12 cellular contexts compared by ENCODE assay signal in the genomic region with DNA sequence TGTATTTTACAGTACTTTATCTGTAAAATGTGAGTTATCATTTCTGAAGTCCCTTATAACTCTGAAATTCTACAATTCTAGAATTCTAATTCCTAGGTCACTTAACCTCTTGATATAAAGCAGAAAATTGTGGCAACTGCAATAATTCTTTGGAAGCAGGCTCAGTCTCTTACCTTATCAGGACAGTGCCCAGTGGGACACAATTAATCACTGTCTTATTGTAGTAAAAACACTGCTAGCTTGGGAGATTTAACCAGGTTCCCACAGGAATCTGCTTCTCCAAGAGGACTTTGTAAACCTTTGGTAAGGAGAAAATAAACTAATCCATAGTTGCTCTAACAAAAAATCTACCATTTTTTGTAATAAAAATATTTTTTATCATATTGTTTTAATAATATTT. TPM values are rescaled to one million over a fixed set of nuclear protein-coding genes. Genes with fewer than 3 reads are reported as not detected.
DNase-seq lines count a peak whose midpoint lies in the region; ATAC-seq and TF ChIP-seq lines count a peak whose summit lies in the region.
"Had no signal": no experiment of that assay in that cellular context is flagged by ENCODE, and none has a peak within 500 bp of the region (broad histone marks: within the 10 kb centered on the region; RNA-seq: fewer than 3 reads in every experiment).

No MANE protein-coding gene starts in this region.

- no peaks in the 10 kb centered on the region for H3K27me3 ChIP-seq in BE2C

- peaks cover 22% of the 10 kb centered on the region for H3K4me1 ChIP-seq in BE2C

- H3K9me3 Mint-ChIP-seq in activated T-helper 17 cell treated with anti-CD3 and anti-CD28 coated beads, Interleukin-2, amount 50 U/mL, for 72 hours: no peaks in the 10 kb centered on the region
- no peaks in the 10 kb centered on the region for H3K9me3 Mint-ChIP-seq in activated CD8-positive, alpha-beta T cell treated with anti-CD3 and anti-CD28 coated beads for 36 hours
- H3K9me3 Mint-ChIP-seq: CD4-positive, alpha-beta T cell had no signal

- H3K27ac Mint-ChIP-seq in activated T-helper 17 cell treated with anti-CD3 and anti-CD28 coated beads, Interleukin-2, amount 50 U/mL, for 72 hours: no peak overlapping the region
- no peak overlapping the region for H3K27ac Mint-ChIP-seq in activated CD8-positive, alpha-beta T cell treated with anti-CD3 and anti-CD28 coated beads for 36 hours
- H3K27ac Mint-ChIP-seq: CD4-positive, alpha-beta T cell had no signal

- no peaks in the 10 kb centered on the region for H3K4me1 Mint-ChIP-seq in activated T-helper 17 cell treated with anti-CD3 and anti-CD28 coated beads, Interleukin-2, amount 50 U/mL, for 72 hours
- no peaks in the 10 kb centered on the region for H3K4me1 Mint-ChIP-seq in activated CD8-positive, alpha-beta T cell treated with anti-CD3 and anti-CD28 coated beads for 36 hours (ENCODE audit: low read depth)

- peaks cover 14% of the 10 kb centered on the region for H3K27me3 Mint-ChIP-seq in activated T-helper 17 cell treated with anti-CD3 and anti-CD28 coated beads, Interleukin-2, amount 50 U/mL, for 72 hours
- peaks cover 12% of the 10 kb centered on the region for H3K27me3 Mint-ChIP-seq in activated CD8-positive, alpha-beta T cell treated with anti-CD3 and anti-CD28 coated beads for 36 hours
- H3K27me3 Mint-ChIP-seq: CD4-positive, alpha-beta T cell had no signal

- no peaks in the 10 kb centered on the region for H3K36me3 ChIP-seq in BE2C

- POLR2A ChIA-PET in activated CD8-positive, alpha-beta T cell treated with anti-CD3 and anti-CD28 coated beads for 36 hours (lab: Charles Lee): no interaction called here

- no peak overlapping the region for H3K4me3 Mint-ChIP-seq in activated T-helper 17 cell treated with anti-CD3 and anti-CD28 coated beads, Interleukin-2, amount 50 U/mL, for 72 hours
- H3K4me3 Mint-ChIP-seq in activated CD8-positive, alpha-beta T cell treated with anti-CD3 and anti-CD28 coated beads for 36 hours: no peak overlapping the region
- H3K4me3 Mint-ChIP-seq: CD4-positive, alpha-beta T cell had no signal

- no peak for ATAC-seq in SK-N-SH treated with all-trans-retinoic acid at 6 μM for 48 hours
- no peak for ATAC-seq in activated T-helper 17 cell treated with anti-CD3 and anti-CD28 coated beads, Interleukin-2, amount 50 U/mL, for 72 hours (replicated peaks)
- no peak for ATAC-seq in activated CD8-positive, alpha-beta T cell treated with anti-CD3 and anti-CD28 coated beads for 36 hours

- TF ChIP-seq CTCF in BE2C (IDR thresholded peaks at IDR 0.05; ENCODE audit: low read depth, low read length): no peak
- TF ChIP-seq CTCF in activated CD8-positive, alpha-beta T cell treated with anti-CD3 and anti-CD28 coated beads for 36 hours (IDR thresholded peaks at IDR 0.05): no peak

- intact Hi-C loops in activated CD8-positive, alpha-beta T cell treated with anti-CD3 and anti-CD28 coated beads for 36 hours (cut with micrococcal nuclease): no loop called here

- H3K9me3 ChIP-seq in BE2C: no peaks in the 10 kb centered on the region
- H3K9me3 ChIP-seq: Caco-2 had no signal

- CTCF ChIA-PET in activated CD8-positive, alpha-beta T cell treated with anti-CD3 and anti-CD28 coated beads for 36 hours (lab: Charles Lee): interaction anchor here (1.1 kb wide), 1 partner anchor 80 kb away, joined by 5 read pairs; no protein-coding TSS in a partner anchor

- H3K4me3 ChIP-seq in BE2C (ENCODE audit: low read depth, low read length): no peak overlapping the region
- H3K4me3 ChIP-seq: GM23248 had no signal

- H3K36me3 Mint-ChIP-seq in activated T-helper 17 cell treated with anti-CD3 and anti-CD28 coated beads, Interleukin-2, amount 50 U/mL, for 72 hours (ENCODE audit: low read depth): no peaks in the 10 kb centered on the region
- H3K36me3 Mint-ChIP-seq in activated CD8-positive, alpha-beta T cell treated with anti-CD3 and anti-CD28 coated beads for 36 hours (ENCODE audit: low read depth): no peaks in the 10 kb centered on the region

- DNase-seq in BE2C: peak; percentile 32
- DNase-seq in NCI-H69 (lab: John Stamatoyannopoulos, UW): peak; percentile 41
- DNase-seq in kidney glomerular epithelial cell (lab: John Stamatoyannopoulos, UW): peak; percentile 11
- no peak for DNase-seq in NCI-H146 (lab: John Stamatoyannopoulos, UW)
- DNase-seq in activated CD8-positive, alpha-beta T cell treated with anti-CD3 and anti-CD28 coated beads for 36 hours: no peak
- DNase-seq: ACHN; Caco-2; CD4-positive, alpha-beta T cell; GM23248; HCEC 1CT had no signal

TF ChIP-seq in SK-N-SH treated with all-trans-retinoic acid at 6 μM for 48 hours, 23 proteins besides CTCF, POLR2A, EP300 and RAD21:
- TF ChIP-seq TOX (CRISPR knock-in tag; IDR thresholded peaks at IDR 0.05; ENCODE audit: borderline replicate concordance): no peak
- TF ChIP-seq POU6F1 (CRISPR knock-in tag; IDR thresholded peaks at IDR 0.05; ENCODE audit: borderline replicate concordance, low read depth): no peak
- TF ChIP-seq, protein P1, sequence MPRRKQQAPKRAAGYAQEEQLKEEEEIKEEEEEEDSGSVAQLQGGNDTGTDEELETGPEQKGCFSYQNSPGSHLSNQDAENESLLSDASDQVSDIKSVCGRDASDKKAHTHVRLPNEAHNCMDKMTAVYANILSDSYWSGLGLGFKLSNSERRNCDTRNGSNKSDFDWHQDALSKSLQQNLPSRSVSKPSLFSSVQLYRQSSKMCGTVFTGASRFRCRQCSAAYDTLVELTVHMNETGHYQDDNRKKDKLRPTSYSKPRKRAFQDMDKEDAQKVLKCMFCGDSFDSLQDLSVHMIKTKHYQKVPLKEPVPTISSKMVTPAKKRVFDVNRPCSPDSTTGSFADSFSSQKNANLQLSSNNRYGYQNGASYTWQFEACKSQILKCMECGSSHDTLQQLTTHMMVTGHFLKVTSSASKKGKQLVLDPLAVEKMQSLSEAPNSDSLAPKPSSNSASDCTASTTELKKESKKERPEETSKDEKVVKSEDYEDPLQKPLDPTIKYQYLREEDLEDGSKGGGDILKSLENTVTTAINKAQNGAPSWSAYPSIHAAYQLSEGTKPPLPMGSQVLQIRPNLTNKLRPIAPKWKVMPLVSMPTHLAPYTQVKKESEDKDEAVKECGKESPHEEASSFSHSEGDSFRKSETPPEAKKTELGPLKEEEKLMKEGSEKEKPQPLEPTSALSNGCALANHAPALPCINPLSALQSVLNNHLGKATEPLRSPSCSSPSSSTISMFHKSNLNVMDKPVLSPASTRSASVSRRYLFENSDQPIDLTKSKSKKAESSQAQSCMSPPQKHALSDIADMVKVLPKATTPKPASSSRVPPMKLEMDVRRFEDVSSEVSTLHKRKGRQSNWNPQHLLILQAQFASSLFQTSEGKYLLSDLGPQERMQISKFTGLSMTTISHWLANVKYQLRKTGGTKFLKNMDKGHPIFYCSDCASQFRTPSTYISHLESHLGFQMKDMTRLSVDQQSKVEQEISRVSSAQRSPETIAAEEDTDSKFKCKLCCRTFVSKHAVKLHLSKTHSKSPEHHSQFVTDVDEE (CRISPR knock-in tag; IDR thresholded peaks at IDR 0.05): no peak
- no peak for TF ChIP-seq PPARA (CRISPR knock-in tag; IDR thresholded peaks at IDR 0.05; ENCODE audit: borderline replicate concordance)
- TF ChIP-seq ZNF565 (CRISPR knock-in tag; conservative IDR thresholded peaks at IDR 0.05; ENCODE audit: low read depth): no peak
- TF ChIP-seq ISL1 (CRISPR knock-in tag; IDR thresholded peaks at IDR 0.05): peak; percentile 54
- TF ChIP-seq CSDC2 (CRISPR knock-in tag; IDR thresholded peaks at IDR 0.05): no peak
- TF ChIP-seq TCF4 (CRISPR knock-in tag; IDR thresholded peaks at IDR 0.05; ENCODE audit: borderline replicate concordance): 0 out of 2 replicates have a peak, but pooled peaks have one; percentile 22
- TF ChIP-seq ZNF70 (CRISPR knock-in tag; IDR thresholded peaks at IDR 0.05): no peak

RNA-seq across cellular contexts. Expression of gene SPATA9, which starts 18.3 kb away (rescaled TPM):
- polyA plus RNA-seq in BE2C (2012; ENCODE audit: insufficient read depth, insufficient read length, low read depth): not detected
- total RNA-seq in activated T-helper 17 cell treated with anti-CD3 and anti-CD28 coated beads, Interleukin-2, amount 50 U/mL, for 72 hours: not detected
- total RNA-seq in activated CD8-positive, alpha-beta T cell treated with anti-CD3 and anti-CD28 coated beads for 36 hours: not detected
- total RNA-seq: CD4-positive, alpha-beta T cell had no signal

RNA-seq across cellular contexts. Expression of gene RHOBTB3, which starts 30.1 kb away (rescaled TPM):
- 119 TPM for polyA plus RNA-seq in BE2C (2012; ENCODE audit: insufficient read depth, insufficient read length, low read depth)
- 1 to 10 TPM in 1 of 2 donors, under 1 TPM in 1; 0.95 to 2.1 TPM for total RNA-seq in activated T-helper 17 cell treated with anti-CD3 and anti-CD28 coated beads, Interleukin-2, amount 50 U/mL, for 72 hours
- total RNA-seq in activated CD8-positive, alpha-beta T cell treated with anti-CD3 and anti-CD28 coated beads for 36 hours: 1 to 10 TPM in 1 of 2 experiments, under 1 TPM in 1; 0.50 to 1.1 TPM

RNA-seq across cellular contexts. Expression of gene RFESD, which starts 54.5 kb away (rescaled TPM):
- polyA plus RNA-seq in BE2C (2012; ENCODE audit: insufficient read depth, insufficient read length, low read depth): 1.4 TPM
- total RNA-seq in activated T-helper 17 cell treated with anti-CD3 and anti-CD28 coated beads, Interleukin-2, amount 50 U/mL, for 72 hours: 1 to 10 TPM; 4.2 to 9.3 TPM
- 1 to 10 TPM; 9.2 to 9.8 TPM for total RNA-seq in activated CD8-positive, alpha-beta T cell treated with anti-CD3 and anti-CD28 coated beads for 36 hours

Comparison
In these comparisons a context has a peak if more than half of its experiments do, and no peak if none do; other contexts are left out.
1. DNase-seq: peak in BE2C (single experiment), NCI-H69 (single experiment) and kidney glomerular epithelial cell (single experiment); none in NCI-H146 (single experiment) and activated CD8-positive, alpha-beta T cell treated with anti-CD3 and anti-CD28 coated beads for 36 hours (single experiment).